ENCODE assay signal across 1 cellular context in genomic region chr1:227728892-227729143, GRCh38.
A peak's percentile ranks its signal among the peaks of the same experiment; 100 is the strongest.
TF ChIP-seq lines count a peak whose summit lies in the region.

No MANE protein-coding gene starts in this region.

TF ChIP-seq in HEK293, 187 proteins besides CTCF, POLR2A, EP300 and RAD21 (continued from another document and continues in another):
- TF ChIP-seq ZBTB10 (tag by site-specific recombination; IDR thresholded peaks at IDR 0.05) (peak; percentile 54; the same call in 1 of the 2 replicates), ZNF704 (tag by site-specific recombination; IDR thresholded peaks at IDR 0.05) (no peak), PRDM10 (tag by site-specific recombination; IDR thresholded peaks at IDR 0.05) (no peak), ZNF830 (tag by site-specific recombination; IDR thresholded peaks at IDR 0.05; ENCODE audit: low read depth) (no peak), ZNF175 (tag by site-specific recombination; IDR thresholded peaks at IDR 0.05) (no peak), ZNF37A (tag by site-specific recombination; IDR thresholded peaks at IDR 0.05) (no peak), INSM2 (tag by site-specific recombination; IDR thresholded peaks at IDR 0.05) (no peak), ZNF513 (tag by site-specific recombination; IDR thresholded peaks at IDR 0.05) (no peak), ZSCAN4 (tag by site-specific recombination; IDR thresholded peaks at IDR 0.05) (no peak), GLIS2 (tag by site-specific recombination; IDR thresholded peaks at IDR 0.05) (peak; percentile 96), KLF7 (tag by site-specific recombination; IDR thresholded peaks at IDR 0.05; ENCODE audit: borderline replicate concordance) (no peak), ZBTB11 (tag by site-specific recombination; conservative IDR thresholded peaks at IDR 0.05; ENCODE audit: low read depth) (0 out of 2 replicates have a peak, but pooled peaks have one; percentile 4), PATZ1 (tag by site-specific recombination; IDR thresholded peaks at IDR 0.05) (peak; percentile 24), ZBTB48 (tag by site-specific recombination; IDR thresholded peaks at IDR 0.05) (peak; percentile 31; the same call in 1 of the 2 replicates), ZNF223 (tag by site-specific recombination; IDR thresholded peaks at IDR 0.05) (0 out of 2 replicates have a peak, but pooled peaks have one; percentile 2), ZNF792 (tag by site-specific recombination; IDR thresholded peaks at IDR 0.05) (0 out of 2 replicates have a peak, but pooled peaks have one; percentile 10), ZEB2 (tag by site-specific recombination; IDR thresholded peaks at IDR 0.05) (0 out of 2 replicates have a peak, but pooled peaks have one; percentile 8), ZNF585B (tag by site-specific recombination; IDR thresholded peaks at IDR 0.05) (no peak), KLF17 (tag by site-specific recombination; IDR thresholded peaks at IDR 0.05) (no peak), ZBTB20 (tag by site-specific recombination; IDR thresholded peaks at IDR 0.05) (peak; percentile 38; the same call in 1 of the 2 replicates), ZNF580 (tag by site-specific recombination; IDR thresholded peaks at IDR 0.05) (no peak), HOXA7 (CRISPR knock-in tag; IDR thresholded peaks at IDR 0.05; ENCODE audit: borderline replicate concordance) (no peak), ZNF26 (tag by site-specific recombination; IDR thresholded peaks at IDR 0.05) (no peak), ZNF423 (tag by site-specific recombination; IDR thresholded peaks at IDR 0.05) (no peak), ZNF514 (tag by site-specific recombination; IDR thresholded peaks at IDR 0.05) (no peak), ZNF645 (tag by site-specific recombination; IDR thresholded peaks at IDR 0.05) (no peak), SP2 (tag by site-specific recombination; IDR thresholded peaks at IDR 0.05) (no peak)
